Comparison of ENCODE assay signal across 11 cellular contexts in the genomic region with DNA sequence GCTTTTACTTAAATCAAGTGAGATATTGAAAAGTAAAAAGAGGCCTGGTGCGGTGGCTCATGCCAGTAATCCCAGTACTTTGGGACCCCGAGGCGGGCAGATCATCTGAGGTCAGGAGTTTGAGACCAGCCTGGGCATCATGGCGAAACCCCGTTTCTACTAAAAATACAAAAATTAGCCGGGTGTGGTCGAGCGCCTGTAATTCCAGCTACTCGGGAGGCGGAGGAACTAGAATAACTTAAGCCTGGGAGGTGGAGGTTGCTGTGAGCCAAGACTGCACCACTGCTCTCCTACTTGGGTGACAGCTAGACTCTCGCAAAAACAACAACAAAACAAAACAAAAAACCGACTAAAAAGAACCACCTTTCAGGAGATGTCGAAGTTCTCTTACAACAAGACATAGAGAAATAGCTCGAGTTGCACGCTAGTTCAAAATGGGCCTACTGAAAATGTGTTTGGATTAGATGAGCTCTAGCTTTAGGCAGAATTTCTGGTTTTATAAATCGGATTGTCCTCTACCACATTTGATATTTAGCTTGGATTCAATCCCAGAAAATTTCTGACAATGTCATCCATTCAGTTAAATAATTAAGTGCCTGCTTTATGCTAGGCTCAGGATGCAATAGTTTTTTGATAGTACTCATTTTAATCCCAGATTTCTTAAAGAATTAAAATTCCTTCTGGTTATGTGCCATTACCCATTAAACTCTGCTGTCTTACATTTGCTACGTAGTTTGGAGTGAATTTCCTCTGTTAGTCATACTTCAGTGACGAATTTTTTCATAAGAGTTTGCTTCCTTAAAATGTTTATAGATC. TPM values are rescaled to one million over a fixed set of nuclear protein-coding genes. Genes with fewer than 3 reads are reported as not detected.
DNase-seq lines count a peak whose midpoint lies in the region; ATAC-seq and TF ChIP-seq lines count a peak whose summit lies in the region.
"Had no signal": no experiment of that assay in that cellular context is flagged by ENCODE, and none has a peak within 500 bp of the region (broad histone marks: within the 10 kb centered on the region; RNA-seq: fewer than 3 reads in every experiment).

No MANE protein-coding gene starts in this region.

- no peaks in the 10 kb centered on the region for H3K9me3 Mint-ChIP-seq in activated naive CD8-positive, alpha-beta T cell treated with anti-CD3 and anti-CD28 coated beads, Interleukin-2, amount 10 ng/mL, durations not matched to agents 7 days and 5 days
- H3K9me3 Mint-ChIP-seq in activated naive CD8-positive, alpha-beta T cell treated with anti-CD3 and anti-CD28 coated beads for 36 hours = no peaks in the 10 kb centered on the region

- WGBS in transverse colon (ENCODE audit: low coverage in 1 of 2), 2 donors = 66 to 81% methylated on average over 9 to 18 of the region's 18 CpGs

- peak overlapping the region; percentile 25 for H3K27ac Mint-ChIP-seq in activated naive CD8-positive, alpha-beta T cell treated with anti-CD3 and anti-CD28 coated beads, Interleukin-2, amount 10 ng/mL, durations not matched to agents 7 days and 5 days
- H3K27ac Mint-ChIP-seq in activated naive CD8-positive, alpha-beta T cell treated with anti-CD3 and anti-CD28 coated beads for 36 hours = no peak overlapping the region

- no peak for TF ChIP-seq POLR2A in transverse colon (IDR thresholded peaks at IDR 0.05)

- H3K27me3 ChIP-seq in ascending aorta (no peaks in the 10 kb centered on the region), transverse colon (no peaks in the 10 kb centered on the region)

- intact Hi-C loops in ascending aorta (cut with DNase I) (no loop called here), transverse colon (cut with DNase I; ENCODE audit: low total_unique reads) (no loop called here)

- in situ Hi-C loops in transverse colon (cut with MboI; ENCODE audit: low pct_ligation_motif_present in 1 of 4, low pct_unique_long_range_greater_than_20kb in 1 of 4, low sequenced_read_pairs in 3 of 4) = no loop called here

- H3K9me3 ChIP-seq in ascending aorta (no peaks in the 10 kb centered on the region), transverse colon (no peaks in the 10 kb centered on the region)

- POLR2A ChIA-PET in activated naive CD8-positive, alpha-beta T cell treated with anti-CD3 and anti-CD28 coated beads, Interleukin-2, amount 10 ng/mL, durations not matched to agents 7 days and 5 days (lab: Charles Lee) = no interaction called here

- TF ChIP-seq CTCF in ascending aorta (IDR thresholded peaks at IDR 0.05) (no peak), transverse colon (IDR thresholded peaks at IDR 0.05) (no peak)

- H3K27ac ChIP-seq in ascending aorta (peak overlapping the region; percentile 58 to 95), transverse colon (peak overlapping the region; percentile 43 to 97 (median 94))

- no peak for TF ChIP-seq EP300 in transverse colon (IDR thresholded peaks at IDR 0.05; ENCODE audit: low read depth)

- H3K27me3 Mint-ChIP-seq in activated naive CD8-positive, alpha-beta T cell treated with anti-CD3 and anti-CD28 coated beads, Interleukin-2, amount 10 ng/mL, durations not matched to agents 7 days and 5 days = no peaks in the 10 kb centered on the region
- peaks cover 3% of the 10 kb centered on the region for H3K27me3 Mint-ChIP-seq in activated naive CD8-positive, alpha-beta T cell treated with anti-CD3 and anti-CD28 coated beads for 36 hours

- no peaks in the 10 kb centered on the region for H3K36me3 ChIP-seq in ascending aorta
- no peaks in the 10 kb centered on the region for H3K36me3 ChIP-seq in transverse colon

- H3K4me1 ChIP-seq in ascending aorta = peaks cover 0 to 17% of the 10 kb centered on the region in 2 donors
- peaks cover 4 to 21% (median 16%) of the 10 kb centered on the region in 4 donors for H3K4me1 ChIP-seq in transverse colon

- H3K4me3 Mint-ChIP-seq in activated naive CD8-positive, alpha-beta T cell treated with anti-CD3 and anti-CD28 coated beads, Interleukin-2, amount 10 ng/mL, durations not matched to agents 7 days and 5 days = no peak overlapping the region
- no peak overlapping the region for H3K4me3 Mint-ChIP-seq in activated naive CD8-positive, alpha-beta T cell treated with anti-CD3 and anti-CD28 coated beads for 36 hours

- no peak for ATAC-seq in activated naive CD8-positive, alpha-beta T cell treated with anti-CD3 and anti-CD28 coated beads, Interleukin-2, amount 10 ng/mL, durations not matched to agents 7 days and 5 days (ENCODE audit: low read depth)

- H3K4me1 Mint-ChIP-seq in activated naive CD8-positive, alpha-beta T cell treated with anti-CD3 and anti-CD28 coated beads, Interleukin-2, amount 10 ng/mL, durations not matched to agents 7 days and 5 days = peaks cover 13% of the 10 kb centered on the region
- H3K4me1 Mint-ChIP-seq in activated naive CD8-positive, alpha-beta T cell treated with anti-CD3 and anti-CD28 coated beads for 36 hours = peaks cover 22% of the 10 kb centered on the region

- no peak overlapping the region for H3K4me3 ChIP-seq in ascending aorta
- H3K4me3 ChIP-seq in transverse colon = no peak overlapping the region

- DNase-seq in activated naive CD8-positive, alpha-beta T cell treated with anti-CD3 and anti-CD28 coated beads, Interleukin-2, amount 10 ng/mL, durations not matched to agents 7 days and 5 days = no peak
- no peak for DNase-seq in activated naive CD8-positive, alpha-beta T cell treated with anti-CD3 and anti-CD28 coated beads for 36 hours
- DNase-seq in ascending aorta (ENCODE audit: low spot score in 2 of 2) (no peak), iris pigment epithelial cell (ENCODE audit: low read depth) (peak; percentile 78), transverse colon (no peak), cerebellum (ENCODE audit: low spot score) (no peak), SKM-1 treated with dmso at 0.1 percent for 144 hours (lab: John Stamatoyannopoulos, UW; ENCODE audit: unreplicated experiment) (no peak)
- no peak for DNase-seq in activated CD4-positive, alpha-beta T cell treated with anti-CD3 and anti-CD28 coated beads for 4 hours
- DNase-seq: activated CD4-positive, alpha-beta T cell treated with anti-CD3 and anti-CD28 coated beads, Interleukin-2, amount 50 U/mL, for 1 hour; effector CD8-positive, alpha-beta T cell; Kasumi-1 had no signal

- H3K36me3 Mint-ChIP-seq in activated naive CD8-positive, alpha-beta T cell treated with anti-CD3 and anti-CD28 coated beads, Interleukin-2, amount 10 ng/mL, durations not matched to agents 7 days and 5 days = peaks cover 7% of the 10 kb centered on the region
- H3K36me3 Mint-ChIP-seq in activated naive CD8-positive, alpha-beta T cell treated with anti-CD3 and anti-CD28 coated beads for 36 hours = peaks cover 14% of the 10 kb centered on the region

RNA-seq across cellular contexts. Expression of a gene that starts 1.9 kb away (rescaled TPM):
- 10 to 100 TPM; 47.9 to 51.7 TPM for total RNA-seq in activated naive CD8-positive, alpha-beta T cell treated with anti-CD3 and anti-CD28 coated beads, Interleukin-2, amount 10 ng/mL, durations not matched to agents 7 days and 5 days
- total RNA-seq in activated naive CD8-positive, alpha-beta T cell treated with anti-CD3 and anti-CD28 coated beads for 36 hours = 10 to 100 TPM; 23.7 to 24.3 TPM
- total RNA-seq in ascending aorta (12.0 TPM), transverse colon (10 to 100 TPM; 15.2 to 26.9 (median 20.9) TPM), cerebellum (49.3 TPM)
